ENCODE assay signal across 18 cellular contexts in the genomic region with DNA sequence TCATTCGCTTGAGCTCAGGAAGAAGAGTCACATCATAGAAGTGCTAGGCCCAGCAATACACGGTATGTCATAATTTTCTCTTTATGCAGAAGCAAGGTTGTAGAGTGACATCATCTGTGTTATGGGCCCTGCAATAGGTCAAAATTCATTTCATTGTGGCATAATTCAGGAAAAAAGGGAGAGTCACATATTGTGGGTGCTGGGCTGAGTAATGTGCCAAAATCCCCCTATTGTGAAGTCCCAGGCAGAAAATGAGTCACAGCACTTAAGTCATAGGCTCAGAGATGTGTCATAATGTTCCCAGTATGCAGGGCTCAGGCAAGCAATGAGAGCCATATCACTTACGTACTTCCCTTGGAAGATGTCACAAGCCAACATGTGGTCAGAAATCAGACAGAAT.
DNase-seq lines count a peak whose midpoint lies in the region; ATAC-seq and TF ChIP-seq lines count a peak whose summit lies in the region.
"Had no signal": no experiment of that assay in that cellular context is flagged by ENCODE, and none has a peak within 500 bp of the region (broad histone marks: within the 10 kb centered on the region; RNA-seq: fewer than 3 reads in every experiment).

No MANE protein-coding gene starts in this region.

- no peak overlapping the region for H3K4me3 Mint-ChIP-seq in activated CD8-positive, alpha-beta memory T cell treated with anti-CD3 and anti-CD28 coated beads, Interleukin-2, amount 10 ng/mL, durations not matched to agents 7 days and 5 days
- H3K4me3 Mint-ChIP-seq in activated naive CD4-positive, alpha-beta T cell treated with anti-CD3 and anti-CD28 coated beads, Interleukin-2, amount 50 U/mL, for 24 hours = no peak overlapping the region
- H3K4me3 Mint-ChIP-seq: activated B cell treated with CpG ODN at 0.5 μM for 24 hours had no signal

- H3K36me3 ChIP-seq in SJCRH30 = no peaks in the 10 kb centered on the region
- H3K36me3 ChIP-seq: HAP-1 had no signal

- CTCF ChIA-PET in activated CD8-positive, alpha-beta memory T cell treated with anti-CD3 and anti-CD28 coated beads, Interleukin-2, amount 10 ng/mL, durations not matched to agents 7 days and 5 days (lab: Charles Lee) = no interaction called here

- no peaks in the 10 kb centered on the region for H3K9me3 Mint-ChIP-seq in activated CD8-positive, alpha-beta memory T cell treated with anti-CD3 and anti-CD28 coated beads, Interleukin-2, amount 10 ng/mL, durations not matched to agents 7 days and 5 days (ENCODE audit: low read depth)
- no peaks in the 10 kb centered on the region for H3K9me3 Mint-ChIP-seq in activated naive CD4-positive, alpha-beta T cell treated with anti-CD3 and anti-CD28 coated beads, Interleukin-2, amount 50 U/mL, for 24 hours

- H3K27ac Mint-ChIP-seq in activated CD8-positive, alpha-beta memory T cell treated with anti-CD3 and anti-CD28 coated beads, Interleukin-2, amount 10 ng/mL, durations not matched to agents 7 days and 5 days = no peak overlapping the region
- peak overlapping the region; percentile 62 for H3K27ac Mint-ChIP-seq in activated naive CD4-positive, alpha-beta T cell treated with anti-CD3 and anti-CD28 coated beads, Interleukin-2, amount 50 U/mL, for 24 hours
- H3K27ac Mint-ChIP-seq: activated B cell treated with CpG ODN at 0.5 μM for 24 hours; activated T-helper 2 cell treated with anti-CD3 and anti-CD28 coated beads, Interferon-gamma antibody, Interleukin-2, Interleukin-4, amounts not matched to agents 10 μg/mL and 5 μg/mL and 100 μg/mL, durations not matched to agents 14 hours and 24 hours and 36 hours had no signal

- no peaks in the 10 kb centered on the region for H3K36me3 Mint-ChIP-seq in activated CD8-positive, alpha-beta memory T cell treated with anti-CD3 and anti-CD28 coated beads, Interleukin-2, amount 10 ng/mL, durations not matched to agents 7 days and 5 days
- peaks cover 3% of the 10 kb centered on the region for H3K36me3 Mint-ChIP-seq in activated naive CD4-positive, alpha-beta T cell treated with anti-CD3 and anti-CD28 coated beads, Interleukin-2, amount 50 U/mL, for 24 hours

- no peaks in the 10 kb centered on the region for H3K9me3 ChIP-seq in SJCRH30 (replicated peaks)
- H3K9me3 ChIP-seq: HAP-1 had no signal

- no peaks in the 10 kb centered on the region for H3K27me3 ChIP-seq in SJCRH30

- no peak for DNase-seq in activated CD8-positive, alpha-beta memory T cell treated with anti-CD3 and anti-CD28 coated beads, Interleukin-2, amount 10 ng/mL, durations not matched to agents 7 days and 5 days
- no peak for DNase-seq in activated CD8-positive, alpha-beta memory T cell treated with anti-CD3 and anti-CD28 coated beads for 24 hours
- peak; percentile 40 for DNase-seq in stimulated activated CD4-positive, alpha-beta T cell treated with anti-CD3 and anti-CD28 coated beads, Interleukin-4, amount 100 ng/mL, for 24 hours
- no peak for DNase-seq in coronary artery (ENCODE audit: low spot score)
- DNase-seq in central memory CD4-positive, alpha-beta T cell = no peak
- no peak for DNase-seq in SJCRH30
- DNase-seq: activated B cell treated with CpG ODN at 0.5 μM for 24 hours; effector memory CD4-positive, alpha-beta T cell; head of caudate nucleus; IMR-90; midbrain; NCI-H1105; NCI-H345; small intestine had no signal

- no peaks in the 10 kb centered on the region for H3K27me3 Mint-ChIP-seq in activated CD8-positive, alpha-beta memory T cell treated with anti-CD3 and anti-CD28 coated beads, Interleukin-2, amount 10 ng/mL, durations not matched to agents 7 days and 5 days
- H3K27me3 Mint-ChIP-seq in activated naive CD4-positive, alpha-beta T cell treated with anti-CD3 and anti-CD28 coated beads, Interleukin-2, amount 50 U/mL, for 24 hours = no peaks in the 10 kb centered on the region
- H3K27me3 Mint-ChIP-seq: activated B cell treated with CpG ODN at 0.5 μM for 24 hours had no signal

- no peaks in the 10 kb centered on the region for H3K4me1 ChIP-seq in SJCRH30
- H3K4me1 ChIP-seq: HAP-1 had no signal

- no peaks in the 10 kb centered on the region for H3K4me1 Mint-ChIP-seq in activated CD8-positive, alpha-beta memory T cell treated with anti-CD3 and anti-CD28 coated beads, Interleukin-2, amount 10 ng/mL, durations not matched to agents 7 days and 5 days
- peaks cover 12% of the 10 kb centered on the region for H3K4me1 Mint-ChIP-seq in activated naive CD4-positive, alpha-beta T cell treated with anti-CD3 and anti-CD28 coated beads, Interleukin-2, amount 50 U/mL, for 24 hours
- H3K4me1 Mint-ChIP-seq: activated B cell treated with CpG ODN at 0.5 μM for 24 hours had no signal

- no peak overlapping the region for H3K4me3 ChIP-seq in coronary artery
- no peak overlapping the region for H3K4me3 ChIP-seq in SJCRH30
- H3K4me3 ChIP-seq: HAP-1 had no signal

- no peak for TF ChIP-seq CTCF in coronary artery (IDR thresholded peaks at IDR 0.05)

- peak; percentile 12 for ATAC-seq in activated CD8-positive, alpha-beta memory T cell treated with anti-CD3 and anti-CD28 coated beads, Interleukin-2, amount 10 ng/mL, durations not matched to agents 7 days and 5 days
- peak; percentile 75 for ATAC-seq in HG02938 (IDR thresholded peaks at IDR 0.05; ENCODE audit: unreplicated experiment)

- H3K27ac ChIP-seq in coronary artery = no peak overlapping the region
- no peak overlapping the region for H3K27ac ChIP-seq in SJCRH30
